ENCODE assay signal across 17 cellular contexts in the genomic region with DNA sequence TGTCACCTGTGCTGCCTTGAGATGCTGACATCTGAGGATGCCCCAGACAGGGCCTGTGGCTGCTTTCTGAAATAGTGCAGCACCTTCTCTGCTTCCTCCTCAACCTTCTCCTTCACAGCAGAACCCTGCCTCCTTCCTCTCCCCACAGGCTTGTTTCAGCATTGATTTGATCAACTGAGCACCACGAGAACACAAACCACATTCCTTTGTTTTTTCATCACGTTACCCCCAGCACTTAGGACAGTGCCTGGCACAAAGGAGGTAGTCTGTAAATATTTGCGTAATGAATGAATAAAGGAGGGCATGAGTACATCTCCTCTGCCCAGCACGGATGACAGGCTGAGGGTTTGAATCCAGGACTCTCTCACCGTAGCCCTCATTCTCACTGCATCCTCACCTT. TPM values are rescaled to one million over a fixed set of nuclear protein-coding genes. Genes with fewer than 3 reads are reported as not detected.
A peak's percentile ranks its signal among the peaks of the same experiment; 100 is the strongest.
DNase-seq lines count a peak whose midpoint lies in the region; ATAC-seq and TF ChIP-seq lines count a peak whose summit lies in the region.
"Had no signal": no experiment of that assay in that cellular context is flagged by ENCODE, and none has a peak within 500 bp of the region (broad histone marks: within the 10 kb centered on the region; RNA-seq: fewer than 3 reads in every experiment).

No MANE protein-coding gene starts in this region.

- H3K79me2 ChIP-seq in Karpas-422 (ENCODE audit: low read length), result no peaks in the 10 kb centered on the region

- TF ChIP-seq CTCF in Peyer's patch (IDR thresholded peaks at IDR 0.05), result no peak

- H3K27me3 ChIP-seq in muscle layer of duodenum (ENCODE audit: low read depth, low read length) (no peaks in the 10 kb centered on the region), Peyer's patch (no peaks in the 10 kb centered on the region), Karpas-422 (ENCODE audit: low read length) (no peaks in the 10 kb centered on the region)

- H3K4me1 ChIP-seq in muscle layer of duodenum (ENCODE audit: control insufficient read depth in 1 of 2, insufficient read depth in 2 of 2, low read length in 2 of 2) (peaks cover 0 to 7% of the 10 kb centered on the region in 2 donors), Peyer's patch (no peaks in the 10 kb centered on the region), Karpas-422 (ENCODE audit: low read length) (no peaks in the 10 kb centered on the region)

- no peak overlapping the region for H3K9ac ChIP-seq in Karpas-422 (ENCODE audit: low read length)

- in situ Hi-C loops in SK-MEL-5 (cut with HindIII; ENCODE audit: low pct_unique_long_range_greater_than_20kb, low sequenced_read_pairs), result no loop called here

- H3K27ac ChIP-seq in muscle layer of duodenum (ENCODE audit: low read length) (peak overlapping the region; percentile 81), Peyer's patch (peak overlapping the region in 1 of 4 donors; percentile 72), Karpas-422 (ENCODE audit: low read length) (no peak overlapping the region)

- H3K4me3 ChIP-seq in muscle layer of duodenum (ENCODE audit: low read depth in 1 of 2, low read length in 2 of 2) (peak overlapping the region; percentile 1 to 21), Peyer's patch (no peak overlapping the region), Karpas-422 (ENCODE audit: low read length) (no peak overlapping the region)

- peak; percentile 45 for DNase-seq in activated effector memory CD4-positive, alpha-beta T cell treated with anti-CD3 and anti-CD28 coated beads, Interleukin-2, amount 50 U/mL, for 16 hours
- DNase-seq in activated effector memory CD4-positive, alpha-beta T cell treated with Interleukin-2 at 50 U/mL for 16 hours, result no peak
- DNase-seq in SK-MEL-5 (ENCODE audit: low read depth, low spot score) (peak; percentile 84), Peyer's patch (no peak), pons (ENCODE audit: low spot score) (no peak), Karpas-422 (no peak)
- DNase-seq: C1 segment of cervical spinal cord, DMS79, IMR-90, NCI-H1417 treated with DMSO at 0.1 percent for 48 hours, NCI-H2081, NCI-H226, SHP77 treated with DMSO at 0.1 percent for 48 hours had no signal

- H2AFZ ChIP-seq in Karpas-422 (ENCODE audit: low read length), result no peak overlapping the region

- no peaks in the 10 kb centered on the region for H4K20me1 ChIP-seq in Karpas-422 (ENCODE audit: insufficient read depth, low read depth, low read length)

- no peaks in the 10 kb centered on the region for H3K9me3 ChIP-seq in muscle layer of duodenum (ENCODE audit: control insufficient read depth in 1 of 2, low read length in 2 of 2)
- H3K9me3 ChIP-seq in Peyer's patch, result no peaks in the 10 kb centered on the region
- H3K9me3 ChIP-seq in Karpas-422 (ENCODE audit: low read length), result no peaks in the 10 kb centered on the region

- H3K9me2 ChIP-seq in Karpas-422 (replicated peaks; ENCODE audit: insufficient read depth, low read length), result no peaks in the 10 kb centered on the region

- H3K36me3 ChIP-seq in muscle layer of duodenum (ENCODE audit: control insufficient read depth in 1 of 2, insufficient read depth in 2 of 2, low read length in 2 of 2) (no peaks in the 10 kb centered on the region), Peyer's patch (no peaks in the 10 kb centered on the region), Karpas-422 (ENCODE audit: insufficient read depth, low read length) (no peaks in the 10 kb centered on the region)

- ATAC-seq in GM19455 (IDR thresholded peaks at IDR 0.05; ENCODE audit: unreplicated experiment), result no peak

- no peak overlapping the region for H3K4me2 ChIP-seq in Karpas-422 (ENCODE audit: low read depth, low read length, poor library complexity, severe bottlenecking)

- no peak for TF ChIP-seq POLR2A in Peyer's patch (IDR thresholded peaks at IDR 0.05)

RNA-seq across cellular contexts. Expression of gene WFDC2, which starts 21.3 kb away (rescaled TPM):
- total RNA-seq in SK-MEL-5 (2014; rRNA removed; shearing (Covaris generic)), result not detected in 2 replicates
- polyA plus RNA-seq in SK-MEL-5 (2015; cell fraction: cytosol; rRNA removed), result not detected in 2 replicates
- polyA plus RNA-seq in SK-MEL-5 (2015; cell fraction: nucleus; rRNA removed), result not detected in 2 replicates
- total RNA-seq in Peyer's patch, result 10 to 100 TPM in 1 of 4 donors, 1 to 10 TPM in 2, not detected in 1; 2.1 to 12.4 (median 7.9) TPM
- not detected in 2 replicates for total RNA-seq in Karpas-422 (2014; rRNA removed; shearing (Covaris generic); ENCODE audit: low replicate concordance)
- total RNA-seq: G401, IMR-90, LHCN-M2 had no signal
- polyA plus RNA-seq: IMR-90 had no signal

RNA-seq across cellular contexts. Expression of gene PIGT, which starts 32.3 kb away (rescaled TPM):
- 179 and 191 TPM in 2 replicates for total RNA-seq in SK-MEL-5 (2014; rRNA removed; shearing (Covaris generic))
- polyA plus RNA-seq in SK-MEL-5 (2015; cell fraction: cytosol; rRNA removed), result 451 and 485 TPM in 2 replicates
- 113 and 127 TPM in 2 replicates for polyA plus RNA-seq in SK-MEL-5 (2015; cell fraction: nucleus; rRNA removed)
- total RNA-seq in Peyer's patch, result 100 to 1,000 TPM in 3 of 4 donors, 10 to 100 TPM in 1; 87.5 to 147 (median 113) TPM
- total RNA-seq in Karpas-422 (2014; rRNA removed; shearing (Covaris generic); ENCODE audit: low replicate concordance), result 53.4 and 80.1 TPM in 2 replicates

RNA-seq across cellular contexts. Expression of gene DBNDD2, which starts 40.2 kb away (rescaled TPM):
- total RNA-seq in SK-MEL-5 (2014; rRNA removed; shearing (Covaris generic)), result 0.77 and 1.5 TPM in 2 replicates
- polyA plus RNA-seq in SK-MEL-5 (2015; cell fraction: cytosol; rRNA removed), result 7.0 and 8.7 TPM in 2 replicates
- polyA plus RNA-seq in SK-MEL-5 (2015; cell fraction: nucleus; rRNA removed), result 3.7 and 3.9 TPM in 2 replicates
- total RNA-seq in Peyer's patch, result 10 to 100 TPM; 62.7 to 75.2 (median 68.0) TPM
- 0.22 TPM in 1 of 2 replicates, not detected in the other for total RNA-seq in Karpas-422 (2014; rRNA removed; shearing (Covaris generic); ENCODE audit: low replicate concordance)

Comparison
In these comparisons a context has a peak if more than half of its experiments do, and no peak if none do; other contexts are left out.
1. DNase-seq: peak in activated effector memory CD4-positive, alpha-beta T cell treated with anti-CD3 and anti-CD28 coated beads, Interleukin-2, amount 50 U/mL, for 16 hours (single experiment) and SK-MEL-5 (single experiment); none in activated effector memory CD4-positive, alpha-beta T cell treated with Interleukin-2 at 50 U/mL for 16 hours (single experiment), Peyer's patch (0 of 3), pons (single experiment) and Karpas-422 (single experiment).
2. H3K4me3 ChIP-seq: peak in muscle layer of duodenum (2 of 2); none in Peyer's patch (0 of 4) and Karpas-422 (single experiment).
3. RNA of gene DBNDD2, which starts 40.2 kb away (total RNA-seq): 62.7 to 75.2 TPM in Peyer's patch; 0.77 to 1.5 TPM in SK-MEL-5 and 0.22 TPM in Karpas-422; every median in the first group is over 10 times any median in the second.